8 cellular contexts compared by ENCODE assay signal in the genomic region with DNA sequence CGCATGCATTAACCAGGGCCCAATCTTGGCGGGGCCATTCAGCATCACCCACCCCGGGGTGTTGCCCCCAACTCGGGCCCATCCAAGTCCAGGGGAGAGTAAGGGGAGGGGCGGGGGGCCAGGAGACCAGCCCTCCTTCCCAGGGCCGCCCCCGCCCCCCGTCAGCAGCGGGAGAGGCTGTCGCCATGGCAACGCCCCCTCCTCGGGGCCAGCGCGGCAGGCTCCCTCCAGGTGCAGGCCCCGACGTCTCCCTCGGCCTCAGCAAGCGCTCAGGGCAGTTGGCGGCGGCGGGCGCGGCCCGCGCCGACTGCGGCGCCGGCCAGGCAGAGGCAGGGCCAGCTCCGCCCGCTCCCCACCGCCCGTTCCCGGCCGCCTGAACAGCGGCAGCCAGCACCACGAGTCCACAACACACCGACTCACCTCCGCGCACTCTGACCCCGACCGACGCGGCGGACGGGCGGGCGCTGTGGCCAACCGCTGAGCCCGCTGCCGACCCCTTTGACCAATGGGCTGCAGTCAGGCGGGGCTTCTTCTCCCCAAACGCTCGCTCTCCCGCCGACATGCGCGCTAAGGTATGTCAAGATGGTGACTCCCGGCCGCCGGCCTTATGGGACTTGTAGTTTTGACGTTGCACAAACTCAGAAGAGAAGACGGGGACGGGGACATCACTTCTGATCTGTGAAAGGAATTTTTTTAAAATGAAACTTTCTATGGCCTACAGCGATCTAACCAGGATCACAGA. TPM values are rescaled to one million over a fixed set of nuclear protein-coding genes. Genes with fewer than 3 reads are reported as not detected.
DNase-seq lines count a peak whose midpoint lies in the region; ATAC-seq and TF ChIP-seq lines count a peak whose summit lies in the region.

A gene with protein sequence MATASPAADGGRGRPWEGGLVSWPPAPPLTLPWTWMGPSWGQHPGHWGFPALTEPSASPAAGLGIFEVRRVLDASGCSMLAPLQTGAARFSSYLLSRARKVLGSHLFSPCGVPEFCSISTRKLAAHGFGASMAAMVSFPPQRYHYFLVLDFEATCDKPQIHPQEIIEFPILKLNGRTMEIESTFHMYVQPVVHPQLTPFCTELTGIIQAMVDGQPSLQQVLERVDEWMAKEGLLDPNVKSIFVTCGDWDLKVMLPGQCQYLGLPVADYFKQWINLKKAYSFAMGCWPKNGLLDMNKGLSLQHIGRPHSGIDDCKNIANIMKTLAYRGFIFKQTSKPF (minus strand): TSS at position 418 of the 742 bp plus-strand sequence. CDS start 231 bp downstream, at position 187.

- H3K27ac ChIP-seq in ascending aorta, result peak within 1 kb of the TSS; percentile 68 to 90
- peak within 1 kb of the TSS; percentile 6 for H3K27ac ChIP-seq in right cardiac atrium (ENCODE audit: low read length)
- peak within 1 kb of the TSS; percentile 41 to 81 for H3K27ac ChIP-seq in uterus

- H3K36me3 Mint-ChIP-seq in T-helper 2 cell treated with Interferon-gamma antibody and Interleukin-4, amounts not matched to agents 5 μg/mL and 100 μg/mL, for 36 hours (ENCODE audit: low read depth), result no peaks in the 10 kb centered on the region

- peak; percentile 53 to 83 for TF ChIP-seq POLR2A in uterus (IDR thresholded peaks at IDR 0.05)

- peaks cover 8 to 14% of the 10 kb centered on the region in 2 donors for H3K4me1 ChIP-seq in ascending aorta
- no peaks in the 10 kb centered on the region for H3K4me1 ChIP-seq in right cardiac atrium (ENCODE audit: control insufficient read depth, insufficient read depth, low read length)
- peaks cover 5 to 9% of the 10 kb centered on the region in 2 donors for H3K4me1 ChIP-seq in uterus

- peak; percentile 94 to 96 for DNase-seq in NCI-H1930 (lab: John Stamatoyannopoulos, UW)
- peak; percentile 95 for DNase-seq in T-helper 2 cell treated with Interferon-gamma antibody and Interleukin-4, amounts not matched to agents 5 μg/mL and 100 μg/mL, for 36 hours (ENCODE audit: low spot score)
- peak; percentile 96 to 99 for DNase-seq in ascending aorta (ENCODE audit: low spot score in 2 of 2)
- DNase-seq in right cardiac atrium, result peak; percentile 98 to 99 (median 98)
- DNase-seq in pulmonary artery endothelial cell (ENCODE audit: low read depth, low spot score), result peak; percentile 87
- DNase-seq in uterus, result peak; percentile 97 to 98

- peak within 1 kb of the TSS; percentile 91 for H3K4me3 Mint-ChIP-seq in T-helper 2 cell treated with Interferon-gamma antibody and Interleukin-4, amounts not matched to agents 5 μg/mL and 100 μg/mL, for 36 hours

- no peaks in the 10 kb centered on the region for H3K27me3 Mint-ChIP-seq in T-helper 2 cell treated with Interferon-gamma antibody and Interleukin-4, amounts not matched to agents 5 μg/mL and 100 μg/mL, for 36 hours (ENCODE audit: low read depth)

- H3K36me3 ChIP-seq in ascending aorta (no peaks in the 10 kb centered on the region), uterus (no peaks in the 10 kb centered on the region)

- intact Hi-C loops in ascending aorta (cut with DNase I) (loop anchor here (1.0 to 5.0 kb wide), 4 partner anchors 8 to 319 kb away; partner anchors contain the start of genes ARMH1, RNF220 and TMEM53), right cardiac atrium (cut with DNase I) (no loop called here), uterus (cut with DNase I; ENCODE audit: low total_unique reads) (no loop called here)

- no peaks in the 10 kb centered on the region for H3K9me3 Mint-ChIP-seq in T-helper 2 cell treated with Interferon-gamma antibody and Interleukin-4, amounts not matched to agents 5 μg/mL and 100 μg/mL, for 36 hours

- H3K27ac Mint-ChIP-seq in T-helper 2 cell treated with Interferon-gamma antibody and Interleukin-4, amounts not matched to agents 5 μg/mL and 100 μg/mL, for 36 hours, result peak within 1 kb of the TSS; percentile 89

- no peak for TF ChIP-seq CTCF in ascending aorta (IDR thresholded peaks at IDR 0.05)
- TF ChIP-seq CTCF in uterus (IDR thresholded peaks at IDR 0.05), result peak in 1 of 4 experiments; percentile 20

- under 1% methylated on average over 65 of the region's 65 CpGs for WGBS in right cardiac atrium

- no peaks in the 10 kb centered on the region for H3K27me3 ChIP-seq in ascending aorta
- no peaks in the 10 kb centered on the region for H3K27me3 ChIP-seq in right cardiac atrium (ENCODE audit: control insufficient read depth, insufficient read depth)
- H3K27me3 ChIP-seq in uterus, result no peaks in the 10 kb centered on the region

- ATAC-seq in GM18502 (IDR thresholded peaks at IDR 0.05; ENCODE audit: poor library complexity, unreplicated experiment) (peak; percentile 98), HG02970 (IDR thresholded peaks at IDR 0.05; ENCODE audit: low FRiP score, unreplicated experiment) (peak; percentile 97), right cardiac atrium (peak; percentile 100)

- peaks cover 17% of the 10 kb centered on the region for H3K4me1 Mint-ChIP-seq in T-helper 2 cell treated with Interferon-gamma antibody and Interleukin-4, amounts not matched to agents 5 μg/mL and 100 μg/mL, for 36 hours (ENCODE audit: low read depth)

- H3K4me3 ChIP-seq in ascending aorta, result peak within 1 kb of the TSS; percentile 95 to 98
- peak within 1 kb of the TSS; percentile 87 for H3K4me3 ChIP-seq in right cardiac atrium (ENCODE audit: low read length)
- peak within 1 kb of the TSS; percentile 63 to 99 for H3K4me3 ChIP-seq in uterus

- H3K9me3 ChIP-seq in ascending aorta (no peaks in the 10 kb centered on the region), right cardiac atrium (ENCODE audit: control insufficient read depth, low read length) (no peaks in the 10 kb centered on the region), uterus (no peaks in the 10 kb centered on the region)

RNA-seq across cellular contexts. Expression of the gene that starts here (rescaled TPM):
- 69.3 TPM for total RNA-seq in ascending aorta
- total RNA-seq in right cardiac atrium, result 10 to 100 TPM; 47.1 to 56.3 (median 52.2) TPM
- polyA plus RNA-seq in right cardiac atrium, result 36.4 TPM
- total RNA-seq in pulmonary artery endothelial cell, result 40.0 and 43.9 TPM in 2 replicates
- total RNA-seq in uterus, result 10 to 100 TPM in 3 of 4 donors, 1 to 10 TPM in 1; 9.5 to 58.2 (median 45.6) TPM

Comparison
In these comparisons a context has a peak if more than half of its experiments do, and no peak if none do; other contexts are left out.
1. Peak in every context shown above with its lines: DNase-seq, ATAC-seq, H3K4me3 ChIP-seq and H3K27ac ChIP-seq.
2. H3K27ac ChIP-seq: peak in every context shown above with its lines; median percentile 79 in ascending aorta; 61 in uterus; 6 in right cardiac atrium.